Comparison of ENCODE assay signal across 33 cellular contexts in the genomic region with DNA sequence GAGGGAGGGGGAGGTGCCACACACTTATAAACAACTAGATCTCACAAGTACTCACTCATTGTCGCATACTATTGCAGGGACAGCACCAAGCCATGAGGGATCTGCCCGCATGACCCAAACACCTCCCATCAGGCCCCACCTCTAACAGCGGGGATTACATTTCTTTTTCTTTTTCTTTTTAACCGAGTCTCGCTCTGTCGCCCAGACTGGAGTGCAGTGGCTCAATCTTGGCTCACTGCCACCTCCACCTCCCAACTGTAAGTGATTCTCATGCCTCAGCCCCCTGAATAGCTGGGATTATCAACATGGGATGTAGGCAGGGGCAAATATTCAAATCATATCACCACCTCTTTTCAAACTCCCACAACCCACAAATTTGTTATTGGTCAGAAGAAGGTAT.
DNase-seq lines count a peak whose midpoint lies in the region; ATAC-seq and TF ChIP-seq lines count a peak whose summit lies in the region.
"Had no signal": no experiment of that assay in that cellular context is flagged by ENCODE, and none has a peak within 500 bp of the region (broad histone marks: within the 10 kb centered on the region; RNA-seq: fewer than 3 reads in every experiment).

No MANE protein-coding gene starts in this region.

- H3K27me3 Mint-ChIP-seq in progenitor cell of endocrine pancreas = no peaks in the 10 kb centered on the region
- H3K27me3 Mint-ChIP-seq: activated naive CD8-positive, alpha-beta T cell treated with anti-CD3 and anti-CD28 coated beads, Interleukin-2, amount 50 U/mL, for 24 hours had no signal

- DNase-seq in NCI-H2107 treated with DMSO at 0.1 percent for 48 hours (lab: John Stamatoyannopoulos, UW; ENCODE audit: unreplicated experiment) (peak; percentile 23), NCI-H2107 (lab: John Stamatoyannopoulos, UW) (no peak), HAP-1 (ENCODE audit: low spot score in 2 of 2) (peak; percentile 34 to 74), SJCRH30 (peak; percentile 32 to 57), progenitor cell of endocrine pancreas (ENCODE audit: low spot score, unreplicated experiment) (no peak), LoVo (ENCODE audit: low spot score) (no peak)
- DNase-seq: activated CD4-positive, alpha-beta T cell treated with anti-CD3 and anti-CD28 coated beads, Interleukin-2, amount 50 U/mL, for 48 hours; activated CD4-positive, CD25-positive, alpha-beta regulatory T cell treated with anti-CD3 and anti-CD28 coated beads, Interleukin-2, amount 50 U/mL, for 72 hours; activated naive CD4-positive, alpha-beta T cell; activated naive CD8-positive, alpha-beta T cell treated with anti-CD3 and anti-CD28 coated beads, Interleukin-2, amount 50 U/mL, for 24 hours; Calu3; colonic mucosa; DND-41; effector CD4-positive, alpha-beta T cell; Karpas-422; left cardiac atrium; mammary epithelial cell; NCI-H1694; NCI-H2227 treated with DMSO at 0.1 percent for 48 hours; PC-9; posterior cingulate gyrus; sigmoid colon; SK-N-SH; stimulated activated CD4-positive, alpha-beta T cell treated with anti-CD3 and anti-CD28 coated beads, Interleukin-12 subunit alpha, Interleukin-12 subunit beta, amount 100 ng/mL, for 4 hours; stimulated activated CD4-positive, alpha-beta T cell treated with anti-CD3 and anti-CD28 coated beads, Interleukin-2, amount 100 ng/mL, for 48 hours; stomach; uterus had no signal

- peaks cover 9% of the 10 kb centered on the region for H3K36me3 Mint-ChIP-seq in progenitor cell of endocrine pancreas (ENCODE audit: insufficient read depth)

- no peaks in the 10 kb centered on the region for H3K9me3 Mint-ChIP-seq in progenitor cell of endocrine pancreas (ENCODE audit: low read depth)
- H3K9me3 Mint-ChIP-seq: activated naive CD8-positive, alpha-beta T cell treated with anti-CD3 and anti-CD28 coated beads, Interleukin-2, amount 50 U/mL, for 24 hours; T-helper 1 cell treated with Interleukin-12 subunit alpha and Interleukin-12 subunit beta and Interleukin-4 antibody, amounts not matched to agents 30 μg/mL and 1 μg/mL, for 36 hours had no signal

- H3K4me1 Mint-ChIP-seq in progenitor cell of endocrine pancreas (ENCODE audit: low read depth) = peaks cover 13% of the 10 kb centered on the region
- H3K4me1 Mint-ChIP-seq: activated naive CD8-positive, alpha-beta T cell treated with anti-CD3 and anti-CD28 coated beads, Interleukin-2, amount 50 U/mL, for 24 hours had no signal

- no peaks in the 10 kb centered on the region for H3K27me3 ChIP-seq in HAP-1 (ENCODE audit: low read depth)
- H3K27me3 ChIP-seq in SJCRH30 = no peaks in the 10 kb centered on the region
- H3K27me3 ChIP-seq: colonic mucosa, hepatocyte, sigmoid colon, stomach, uterus had no signal

- H3K36me3 ChIP-seq in HAP-1 (replicated peaks) (no peaks in the 10 kb centered on the region), SJCRH30 (no peaks in the 10 kb centered on the region)
- H3K36me3 ChIP-seq: colonic mucosa, sigmoid colon, stomach, uterus had no signal

- ATAC-seq in HG03095 (IDR thresholded peaks at IDR 0.05; ENCODE audit: unreplicated experiment) (no peak), HG02763 (IDR thresholded peaks at IDR 0.05; ENCODE audit: unreplicated experiment) (no peak)
- ATAC-seq: activated naive CD8-positive, alpha-beta T cell treated with anti-CD3 and anti-CD28 coated beads, Interleukin-2, amount 50 U/mL, for 24 hours; left cardiac atrium had no signal

- H3K9me3 ChIP-seq in HAP-1 (no peaks in the 10 kb centered on the region), SJCRH30 (replicated peaks) (no peaks in the 10 kb centered on the region)
- H3K9me3 ChIP-seq: colonic mucosa, sigmoid colon, SK-N-SH, stomach, uterus had no signal

- in situ Hi-C loops in HAP-1 (cut with MboI; ENCODE audit: low sequenced_read_pairs) = no loop called here

- H3K4me3 Mint-ChIP-seq in progenitor cell of endocrine pancreas (ENCODE audit: low read depth) = no peak overlapping the region
- H3K4me3 Mint-ChIP-seq: activated naive CD8-positive, alpha-beta T cell treated with anti-CD3 and anti-CD28 coated beads, Interleukin-2, amount 50 U/mL, for 24 hours; T-helper 1 cell treated with Interleukin-12 subunit alpha and Interleukin-12 subunit beta and Interleukin-4 antibody, amounts not matched to agents 30 μg/mL and 1 μg/mL, for 36 hours had no signal

- H3K27ac Mint-ChIP-seq in progenitor cell of endocrine pancreas = peak overlapping the region; percentile 77
- H3K27ac Mint-ChIP-seq: activated naive CD8-positive, alpha-beta T cell treated with anti-CD3 and anti-CD28 coated beads, Interleukin-2, amount 50 U/mL, for 24 hours; T-helper 1 cell treated with Interleukin-12 subunit alpha and Interleukin-12 subunit beta and Interleukin-4 antibody, amounts not matched to agents 30 μg/mL and 1 μg/mL, for 36 hours had no signal

- no peak overlapping the region for H3K27ac ChIP-seq in SJCRH30
- H3K27ac ChIP-seq: colonic mucosa, epithelial cell of prostate, hepatocyte, HL-60, PC-9, sigmoid colon, stomach, uterus had no signal

- H3K4me3 ChIP-seq in HAP-1 (no peak overlapping the region), SJCRH30 (no peak overlapping the region)
- H3K4me3 ChIP-seq: colonic mucosa, hepatocyte, PC-9, sigmoid colon, stomach, uterus had no signal

- peaks cover 26% of the 10 kb centered on the region for H3K4me1 ChIP-seq in HAP-1
- peaks cover 5% of the 10 kb centered on the region for H3K4me1 ChIP-seq in SJCRH30
- H3K4me1 ChIP-seq: colonic mucosa, sigmoid colon, stomach, uterus had no signal

- no peak for TF ChIP-seq CTCF in progenitor cell of endocrine pancreas (IDR thresholded peaks at IDR 0.05; ENCODE audit: unreplicated experiment)

Comparison
In these comparisons a context has a peak if more than half of its experiments do, and no peak if none do; other contexts are left out.
1. DNase-seq: peak in NCI-H2107 treated with DMSO at 0.1 percent for 48 hours (single experiment), HAP-1 (2 of 2) and SJCRH30 (2 of 2); none in NCI-H2107 (single experiment), progenitor cell of endocrine pancreas (single experiment) and LoVo (single experiment).